In the genomic region with DNA sequence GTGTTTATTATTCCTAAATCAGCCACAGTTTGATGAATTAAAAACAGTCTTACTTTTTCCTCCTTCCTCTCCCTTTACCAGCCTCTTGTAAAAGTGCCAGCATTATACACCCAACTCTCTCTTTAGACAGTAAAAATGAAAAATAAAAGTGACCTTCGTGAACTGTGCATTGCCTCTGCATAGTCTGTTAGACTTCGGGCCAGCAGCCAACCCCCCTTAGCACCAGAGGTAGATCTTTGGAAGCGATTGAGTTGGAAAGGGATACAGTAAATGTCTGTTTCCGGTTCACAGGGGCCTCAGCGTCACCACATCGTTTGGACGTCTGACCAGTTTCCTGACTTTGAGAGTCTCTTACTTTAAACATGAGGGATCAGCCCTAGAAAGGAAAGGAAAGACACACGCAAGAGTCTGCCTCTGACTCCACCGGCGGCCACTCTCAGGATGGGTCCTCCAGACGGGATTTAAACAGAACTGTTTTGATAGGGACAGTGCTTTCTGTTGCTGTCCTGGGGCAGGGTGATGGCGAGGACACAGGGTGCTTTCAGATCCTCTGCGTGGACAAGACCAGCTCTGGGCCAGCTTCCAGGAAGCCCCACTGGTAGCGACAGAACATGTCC, we compare ENCODE assay signal across 10 cellular contexts.
A peak's percentile ranks its signal among the peaks of the same experiment; 100 is the strongest.
DNase-seq lines count a peak whose midpoint lies in the region; ATAC-seq, FAIRE-seq and TF ChIP-seq lines count a peak whose summit lies in the region.
"Had no signal": no experiment of that assay in that cellular context is flagged by ENCODE, and none has a peak within 500 bp of the region (broad histone marks: within the 10 kb centered on the region; RNA-seq: fewer than 3 reads in every experiment).

No MANE protein-coding gene starts in this region.

- 50 to 55% methylated on average over 14 of the region's 14 CpGs for WGBS in body of pancreas, 2 donors
- WGBS in small intestine, 3 donors: 45 to 84% (median 76%) methylated on average over 14 of the region's 14 CpGs

- no peak overlapping the region for H3K27ac Mint-ChIP-seq in activated CD8-positive, alpha-beta T cell treated with anti-CD3 and anti-CD28 coated beads, Interleukin-2, amount 10 ng/mL, durations not matched to agents 7 days and 5 days
- no peak overlapping the region for H3K27ac Mint-ChIP-seq in immature natural killer cell
- H3K27ac Mint-ChIP-seq in T-helper 2 cell treated with Interferon-gamma antibody and Interleukin-4, amounts not matched to agents 5 μg/mL and 100 μg/mL, for 36 hours: no peak overlapping the region
- H3K27ac Mint-ChIP-seq: activated CD8-positive, alpha-beta T cell treated with anti-CD3 and anti-CD28 coated beads for 36 hours had no signal

- H3K9me3 ChIP-seq in body of pancreas (no peaks in the 10 kb centered on the region), small intestine (ENCODE audit: control insufficient read depth, low read depth) (no peaks in the 10 kb centered on the region)
- H3K9me3 ChIP-seq: ascending aorta had no signal

- H3K4me1 Mint-ChIP-seq in activated CD8-positive, alpha-beta T cell treated with anti-CD3 and anti-CD28 coated beads, Interleukin-2, amount 10 ng/mL, durations not matched to agents 7 days and 5 days (ENCODE audit: low read depth): peaks cover 6% of the 10 kb centered on the region
- peaks cover 0 to 5% of the 10 kb centered on the region in 2 donors for H3K4me1 Mint-ChIP-seq in immature natural killer cell
- H3K4me1 Mint-ChIP-seq in T-helper 2 cell treated with Interferon-gamma antibody and Interleukin-4, amounts not matched to agents 5 μg/mL and 100 μg/mL, for 36 hours (ENCODE audit: low read depth): peaks cover 11% of the 10 kb centered on the region

- FAIRE-seq in small intestine (lab: Jason Lieb, UNC): no peak

- H3K4me1 ChIP-seq in body of pancreas (no peaks in the 10 kb centered on the region), small intestine (ENCODE audit: control insufficient read depth in 2 of 2, insufficient read depth in 1 of 2, low read depth in 1 of 2, low read length in 1 of 2) (peaks cover 0 to 10% of the 10 kb centered on the region in 2 donors)
- H3K4me1 ChIP-seq: ascending aorta had no signal

- no peak for TF ChIP-seq CTCF in body of pancreas (IDR thresholded peaks at IDR 0.05)

- intact Hi-C loops in body of pancreas (cut with DNase I): no loop called here
- intact Hi-C loops in left ventricle myocardium superior (cut with micrococcal nuclease): no loop called here

- H3K36me3 ChIP-seq in body of pancreas (replicated peaks in 1 of 2; ENCODE audit: insufficient read depth in 1 of 2, low read depth in 2 of 2) (no peaks in the 10 kb centered on the region), small intestine (ENCODE audit: control insufficient read depth in 2 of 2, insufficient read depth in 2 of 2, low read length in 2 of 2) (no peaks in the 10 kb centered on the region)
- H3K36me3 ChIP-seq: ascending aorta had no signal

- no peaks in the 10 kb centered on the region for H3K27me3 ChIP-seq in body of pancreas
- no peaks in the 10 kb centered on the region for H3K27me3 ChIP-seq in small intestine (ENCODE audit: control insufficient read depth in 2 of 2, insufficient read depth in 2 of 2, low read length in 2 of 2)
- H3K27me3 ChIP-seq: ascending aorta had no signal

- H3K9me3 Mint-ChIP-seq in activated CD8-positive, alpha-beta T cell treated with anti-CD3 and anti-CD28 coated beads, Interleukin-2, amount 10 ng/mL, durations not matched to agents 7 days and 5 days (ENCODE audit: insufficient read depth): peaks cover 6% of the 10 kb centered on the region
- peaks cover 0 to 2% (median 0%) of the 10 kb centered on the region in 6 donors for H3K9me3 Mint-ChIP-seq in immature natural killer cell
- H3K9me3 Mint-ChIP-seq in T-helper 2 cell treated with Interferon-gamma antibody and Interleukin-4, amounts not matched to agents 5 μg/mL and 100 μg/mL, for 36 hours: peaks cover 4% of the 10 kb centered on the region
- H3K9me3 Mint-ChIP-seq: activated CD8-positive, alpha-beta T cell treated with anti-CD3 and anti-CD28 coated beads for 36 hours had no signal

- H3K27me3 Mint-ChIP-seq in activated CD8-positive, alpha-beta T cell treated with anti-CD3 and anti-CD28 coated beads, Interleukin-2, amount 10 ng/mL, durations not matched to agents 7 days and 5 days (ENCODE audit: low read depth): peaks cover 14% of the 10 kb centered on the region
- H3K27me3 Mint-ChIP-seq in immature natural killer cell (ENCODE audit: low read depth in 3 of 3): peaks cover 0 to 3% (median 0%) of the 10 kb centered on the region in 3 donors
- peaks cover 7% of the 10 kb centered on the region for H3K27me3 Mint-ChIP-seq in T-helper 2 cell treated with Interferon-gamma antibody and Interleukin-4, amounts not matched to agents 5 μg/mL and 100 μg/mL, for 36 hours (ENCODE audit: low read depth)

- H3K4me3 Mint-ChIP-seq in activated CD8-positive, alpha-beta T cell treated with anti-CD3 and anti-CD28 coated beads, Interleukin-2, amount 10 ng/mL, durations not matched to agents 7 days and 5 days: no peak overlapping the region
- H3K4me3 Mint-ChIP-seq in immature natural killer cell: no peak overlapping the region
- H3K4me3 Mint-ChIP-seq in T-helper 2 cell treated with Interferon-gamma antibody and Interleukin-4, amounts not matched to agents 5 μg/mL and 100 μg/mL, for 36 hours: no peak overlapping the region
- H3K4me3 Mint-ChIP-seq: activated CD8-positive, alpha-beta T cell treated with anti-CD3 and anti-CD28 coated beads for 36 hours had no signal

- TF ChIP-seq POLR2A in body of pancreas (IDR thresholded peaks at IDR 0.05): no peak

- DNase-seq in HT1080 (ENCODE audit: low read depth) (peak; percentile 51), body of pancreas (peak in 2 of 4 donors; percentile 4 to 10), left ventricle myocardium superior (peak; percentile 53), small intestine (no peak), immature natural killer cell (no peak)
- DNase-seq in activated CD8-positive, alpha-beta T cell treated with anti-CD3 and anti-CD28 coated beads, Interleukin-2, amount 10 ng/mL, durations not matched to agents 7 days and 5 days: no peak
- DNase-seq in T-helper 2 cell treated with Interferon-gamma antibody and Interleukin-4, amounts not matched to agents 5 μg/mL and 100 μg/mL, for 36 hours (ENCODE audit: low spot score): no peak
- DNase-seq: activated CD8-positive, alpha-beta T cell treated with anti-CD3 and anti-CD28 coated beads for 36 hours had no signal

- no peak overlapping the region for H3K27ac ChIP-seq in body of pancreas
- H3K27ac ChIP-seq in small intestine (ENCODE audit: low read depth in 1 of 2, low read length in 1 of 2): peak overlapping the region; percentile 11 to 92
- H3K27ac ChIP-seq: ascending aorta had no signal

- POLR2A ChIA-PET in activated CD8-positive, alpha-beta T cell treated with anti-CD3 and anti-CD28 coated beads, Interleukin-2, amount 10 ng/mL, durations not matched to agents 7 days and 5 days (lab: Charles Lee): no interaction called here

- CTCF ChIA-PET in activated CD8-positive, alpha-beta T cell treated with anti-CD3 and anti-CD28 coated beads, Interleukin-2, amount 10 ng/mL, durations not matched to agents 7 days and 5 days (lab: Charles Lee): no interaction called here

- ATAC-seq in body of pancreas: peak; percentile 59
- peak; percentile 64 for ATAC-seq in left ventricle myocardium superior
- ATAC-seq in activated CD8-positive, alpha-beta T cell treated with anti-CD3 and anti-CD28 coated beads, Interleukin-2, amount 10 ng/mL, durations not matched to agents 7 days and 5 days: no peak
- no peak for ATAC-seq in GM18858 (IDR thresholded peaks at IDR 0.05; ENCODE audit: unreplicated experiment)
- ATAC-seq: activated CD8-positive, alpha-beta T cell treated with anti-CD3 and anti-CD28 coated beads for 36 hours had no signal

- H3K36me3 Mint-ChIP-seq in activated CD8-positive, alpha-beta T cell treated with anti-CD3 and anti-CD28 coated beads, Interleukin-2, amount 10 ng/mL, durations not matched to agents 7 days and 5 days (ENCODE audit: low read depth): no peaks in the 10 kb centered on the region
- H3K36me3 Mint-ChIP-seq in immature natural killer cell: no peaks in the 10 kb centered on the region
- no peaks in the 10 kb centered on the region for H3K36me3 Mint-ChIP-seq in T-helper 2 cell treated with Interferon-gamma antibody and Interleukin-4, amounts not matched to agents 5 μg/mL and 100 μg/mL, for 36 hours (ENCODE audit: low read depth)

- H3K4me3 ChIP-seq in body of pancreas (no peak overlapping the region), small intestine (ENCODE audit: low read depth in 1 of 2, low read length in 2 of 2) (no peak overlapping the region)
- H3K4me3 ChIP-seq: ascending aorta had no signal

Comparison
In these comparisons a context has a peak if more than half of its experiments do, and no peak if none do; other contexts are left out.
1. DNase-seq: peak in HT1080 (single experiment) and left ventricle myocardium superior (single experiment); none in small intestine (single experiment), activated CD8-positive, alpha-beta T cell treated with anti-CD3 and anti-CD28 coated beads, Interleukin-2, amount 10 ng/mL, durations not matched to agents 7 days and 5 days (single experiment), immature natural killer cell (0 of 3) and T-helper 2 cell treated with Interferon-gamma antibody and Interleukin-4, amounts not matched to agents 5 μg/mL and 100 μg/mL, for 36 hours (single experiment).
2. ATAC-seq: peak in body of pancreas (single experiment) and left ventricle myocardium superior (single experiment); none in activated CD8-positive, alpha-beta T cell treated with anti-CD3 and anti-CD28 coated beads, Interleukin-2, amount 10 ng/mL, durations not matched to agents 7 days and 5 days (single experiment) and GM18858 (single experiment).
3. H3K27ac ChIP-seq: peak in small intestine (2 of 2); none in body of pancreas (0 of 4).